In genomic region chr5:72231989-72232703, GRCh38 we compare ENCODE assay signal across 1 cellular context.
A peak's percentile ranks its signal among the peaks of the same experiment; 100 is the strongest.
TF ChIP-seq lines count a peak whose summit lies in the region.

No MANE protein-coding gene starts in this region.

TF ChIP-seq in K562, 482 proteins besides CTCF, POLR2A, EP300 and RAD21 (continued from another document):
- TF ChIP-seq ZNF324 (CRISPR knock-in tag; IDR thresholded peaks at IDR 0.05) (no peak), SMAD1 (IDR thresholded peaks at IDR 0.05; ENCODE audit: low read depth, low read length, partially characterized antibody) (no peak), HINFP (tag; conservative IDR thresholded peaks at IDR 0.05; ENCODE audit: low read depth) (no peak), SOX6 (IDR thresholded peaks at IDR 0.05) (peak; percentile 47; the same call in 1 of the 2 replicates), ZNF766 (CRISPR knock-in tag; conservative IDR thresholded peaks at IDR 0.05) (no peak), SMARCA4 (IDR thresholded peaks at IDR 0.05) (peak; percentile 65; the same call in 1 of the 2 replicates), ZBTB49 (CRISPR knock-in tag; IDR thresholded peaks at IDR 0.05; ENCODE audit: borderline replicate concordance) (no peak), BRF1 (IDR thresholded peaks at IDR 0.05; ENCODE audit: borderline replicate concordance, extremely low read depth, insufficient read length) (no peak), RB1 (IDR thresholded peaks at IDR 0.05; ENCODE audit: low read depth) (no peak), ARNT (IDR thresholded peaks at IDR 0.05) (no peak), ZNF644 (tag; IDR thresholded peaks at IDR 0.05; ENCODE audit: low read depth) (0 out of 2 replicates have a peak, but pooled peaks have one; percentile 18), SMARCE1 (IDR thresholded peaks at IDR 0.05) (peak; percentile 79; the same call in 1 of the 2 replicates), DMBX1 (CRISPR knock-in tag; IDR thresholded peaks at IDR 0.05; ENCODE audit: borderline replicate concordance) (no peak), ARHGAP35 (IDR thresholded peaks at IDR 0.05; ENCODE audit: partially characterized antibody) (no peak), VEZF1 (CRISPR knock-in tag; IDR thresholded peaks at IDR 0.05) (0 out of 2 replicates have a peak, but pooled peaks have one; percentile 42), SMAD4 (CRISPR knock-in tag; conservative IDR thresholded peaks at IDR 0.05) (0 out of 2 replicates have a peak, but pooled peaks have one; percentile 42), ETV1 (tag; conservative IDR thresholded peaks at IDR 0.05; ENCODE audit: low read depth) (no peak), ATF7 (IDR thresholded peaks at IDR 0.05) (peak; percentile 43; the same call in 1 of the 2 replicates), ZNF507 (tag; conservative IDR thresholded peaks at IDR 0.05) (no peak), PTTG1 (tag; IDR thresholded peaks at IDR 0.05; ENCODE audit: low read depth) (no peak), ERF (CRISPR knock-in tag; IDR thresholded peaks at IDR 0.05) (no peak), ZNF561 (CRISPR knock-in tag; conservative IDR thresholded peaks at IDR 0.05) (no peak), MNT (conservative IDR thresholded peaks at IDR 0.05) (no peak), CEBPG (CRISPR knock-in tag; IDR thresholded peaks at IDR 0.05) (peak; percentile 69; the same call in 1 of the 2 replicates), CEBPG (tag; conservative IDR thresholded peaks at IDR 0.05 in 1 of 2, IDR thresholded peaks at IDR 0.05 in 1 of 2) (peak; percentile 88 to 94), MXI1 (IDR thresholded peaks at IDR 0.05; ENCODE audit: low read depth, low read length) (no peak), TAF9B (IDR thresholded peaks at IDR 0.05; ENCODE audit: partially characterized antibody) (no peak), PHTF2 (CRISPR knock-in tag; IDR thresholded peaks at IDR 0.05) (no peak), JUND (IDR thresholded peaks at IDR 0.05; ENCODE audit: borderline replicate concordance, low read depth, low read length) (peak; percentile 69), JUND (tag; IDR thresholded peaks at IDR 0.05; ENCODE audit: borderline replicate concordance, low read depth, low read length) (no peak; the same call in 2 of the 3 replicates), MEF2D (tag; conservative IDR thresholded peaks at IDR 0.05; ENCODE audit: low read depth) (0 out of 2 replicates have a peak, but pooled peaks have one; percentile 23), ZNF24 (IDR thresholded peaks at IDR 0.05) (no peak), ZNF274 (IDR thresholded peaks at IDR 0.05; ENCODE audit: borderline replicate concordance, low read depth, low read length) (no peak), THRA (IDR thresholded peaks at IDR 0.05) (no peak), CCNT2 (IDR thresholded peaks at IDR 0.05; ENCODE audit: borderline replicate concordance, extremely low read depth, insufficient read length, low read depth, low read length) (no peak), HEY1 (CRISPR knock-in tag; IDR thresholded peaks at IDR 0.05; ENCODE audit: borderline replicate concordance) (no peak), TOE1 (IDR thresholded peaks at IDR 0.05; ENCODE audit: borderline replicate concordance) (no peak), TOE1 (CRISPR knock-in tag; IDR thresholded peaks at IDR 0.05; ENCODE audit: borderline replicate concordance, low read depth) (no peak), CBX8 (IDR thresholded peaks at IDR 0.05; ENCODE audit: borderline replicate concordance, extremely low read depth, low read depth, low read length, poor library complexity, severe bottlenecking) (no peak), HMGN3 (IDR thresholded peaks at IDR 0.05; ENCODE audit: borderline replicate concordance, extremely low read depth, insufficient read length, low read depth, low read length) (no peak), BRD4 (IDR thresholded peaks at IDR 0.05) (0 out of 2 replicates have a peak, but pooled peaks have one; percentile 19), THAP12 (CRISPR knock-in tag; IDR thresholded peaks at IDR 0.05) (no peak), POLR2AphosphoS5 (IDR thresholded peaks at IDR 0.05; ENCODE audit: control insufficient read depth, insufficient read depth, low read depth, low read length) (no peak), MTA1 (IDR thresholded peaks at IDR 0.05; ENCODE audit: borderline replicate concordance) (peak; percentile 33; the same call in 1 of the 2 replicates), ESRRA (IDR thresholded peaks at IDR 0.05; ENCODE audit: borderline replicate concordance, low read depth) (peak; percentile 91; the same call in 1 of the 2 replicates), ZNF354B (CRISPR knock-in tag; IDR thresholded peaks at IDR 0.05) (peak; percentile 10; the same call in 1 of the 2 replicates), ZSCAN29 (IDR thresholded peaks at IDR 0.05) (no peak)
